Comparison of ENCODE assay signal across 11 cellular contexts in genomic region chr11:22792497-22792896, GRCh38. TPM values are rescaled to one million over a fixed set of nuclear protein-coding genes. Genes with fewer than 3 reads are reported as not detected.
DNase-seq lines count a peak whose midpoint lies in the region; ATAC-seq and TF ChIP-seq lines count a peak whose summit lies in the region.
"Had no signal": no experiment of that assay in that cellular context is flagged by ENCODE, and none has a peak within 500 bp of the region (broad histone marks: within the 10 kb centered on the region; RNA-seq: fewer than 3 reads in every experiment).

No MANE protein-coding gene starts in this region.

- H3K4me3 ChIP-seq in AG10803 (ENCODE audit: low read length) (no peak overlapping the region), thyroid gland (replicated peaks in 1 of 3) (no peak overlapping the region), tibial nerve (no peak overlapping the region)

- H3K9me3 ChIP-seq in thyroid gland (no peaks in the 10 kb centered on the region), tibial nerve (no peaks in the 10 kb centered on the region)

- intact Hi-C loops in thyroid gland (cut with DNase I): no loop called here

- 36 to 41% methylated on average over 3 of the region's 3 CpGs for WGBS in thyroid gland, 2 donors
- WGBS in tibial nerve, 2 donors: 16 to 19% methylated on average over 3 of the region's 3 CpGs

- peak; percentile 35 for ATAC-seq in HG03469 (IDR thresholded peaks at IDR 0.05; ENCODE audit: unreplicated experiment)

- H3K27ac ChIP-seq in thyroid gland (no peak overlapping the region), tibial nerve (peak overlapping the region in 2 of 4 donors; percentile 5 to 73)

- DNase-seq in AG10803 (ENCODE audit: low read depth) (peak; percentile 12), amniotic stem cell (lab: John Stamatoyannopoulos, UW) (peak; percentile 3), islet precursor cell (peak; percentile 49), thyroid gland (no peak), tibial nerve (ENCODE audit: low spot score in 2 of 2) (no peak), NK-92 (lab: John Stamatoyannopoulos, UW; ENCODE audit: unreplicated experiment) (no peak)
- no peak for DNase-seq in stimulated activated naive CD4-positive, alpha-beta T cell (lab: John Stamatoyannopoulos, UW)
- DNase-seq: CD4-positive, CD25-positive, alpha-beta regulatory T cell; GOT3; NCI-H2227 treated with DMSO at 0.1 percent for 48 hours had no signal

- no peak for TF ChIP-seq POLR2A in thyroid gland (IDR thresholded peaks at IDR 0.05)
- TF ChIP-seq POLR2A in tibial nerve (IDR thresholded peaks at IDR 0.05): no peak

- TF ChIP-seq CTCF in AG10803 (conservative IDR thresholded peaks at IDR 0.05; ENCODE audit: low read length) (no peak), thyroid gland (IDR thresholded peaks at IDR 0.05) (no peak), tibial nerve (IDR thresholded peaks at IDR 0.05) (no peak)

- peak in 1 of 2 donors; percentile 24 for TF ChIP-seq EP300 in tibial nerve (IDR thresholded peaks at IDR 0.05)

- H3K4me1 ChIP-seq in thyroid gland (no peaks in the 10 kb centered on the region), tibial nerve (peaks cover 0 to 20% (median 7%) of the 10 kb centered on the region in 4 donors)

- H3K27me3 ChIP-seq in thyroid gland (no peaks in the 10 kb centered on the region), tibial nerve (no peaks in the 10 kb centered on the region)

- H3K36me3 ChIP-seq in thyroid gland (no peaks in the 10 kb centered on the region), tibial nerve (no peaks in the 10 kb centered on the region)

RNA-seq across cellular contexts. Expression of gene SVIP, which starts 37.1 kb away (rescaled TPM):
- total RNA-seq in thyroid gland: 10 to 100 TPM; 20.4 to 30.6 (median 29.2) TPM
- total RNA-seq in tibial nerve: 10 to 100 TPM; 16.8 to 32.7 (median 22.6) TPM

Comparison
In these comparisons a context has a peak if more than half of its experiments do, and no peak if none do; other contexts are left out.
1. DNase-seq: peak in AG10803 (single experiment), amniotic stem cell (single experiment) and islet precursor cell (single experiment); none in thyroid gland (0 of 2), tibial nerve (0 of 2), stimulated activated naive CD4-positive, alpha-beta T cell (0 of 6) and NK-92 (single experiment).